In genomic region chr6:2028457-2029038, GRCh38 we compare ENCODE assay signal across 1 cellular context.
A peak's percentile ranks its signal among the peaks of the same experiment; 100 is the strongest.
TF ChIP-seq lines count a peak whose summit lies in the region.

No MANE protein-coding gene starts in this region.

TF ChIP-seq in HEK293, 187 proteins besides CTCF, POLR2A, EP300 and RAD21 (continued from another document):
- peak; percentile 22 for TF ChIP-seq ZNF341 (tag by site-specific recombination; IDR thresholded peaks at IDR 0.05; ENCODE audit: low read depth)
- peak; percentile 98 for TF ChIP-seq ZNF18 (tag by site-specific recombination; IDR thresholded peaks at IDR 0.05)
- no peak for TF ChIP-seq ZFP3 (tag by site-specific recombination; IDR thresholded peaks at IDR 0.05; ENCODE audit: low read depth)
- peak; percentile 89 for TF ChIP-seq ZBTB1 (tag by site-specific recombination; IDR thresholded peaks at IDR 0.05)
- TF ChIP-seq ZNF324 (tag by site-specific recombination; IDR thresholded peaks at IDR 0.05): peak; percentile 89
- peak; percentile 82 for TF ChIP-seq SCRT2 (tag by site-specific recombination; IDR thresholded peaks at IDR 0.05)
- TF ChIP-seq, protein P1, sequence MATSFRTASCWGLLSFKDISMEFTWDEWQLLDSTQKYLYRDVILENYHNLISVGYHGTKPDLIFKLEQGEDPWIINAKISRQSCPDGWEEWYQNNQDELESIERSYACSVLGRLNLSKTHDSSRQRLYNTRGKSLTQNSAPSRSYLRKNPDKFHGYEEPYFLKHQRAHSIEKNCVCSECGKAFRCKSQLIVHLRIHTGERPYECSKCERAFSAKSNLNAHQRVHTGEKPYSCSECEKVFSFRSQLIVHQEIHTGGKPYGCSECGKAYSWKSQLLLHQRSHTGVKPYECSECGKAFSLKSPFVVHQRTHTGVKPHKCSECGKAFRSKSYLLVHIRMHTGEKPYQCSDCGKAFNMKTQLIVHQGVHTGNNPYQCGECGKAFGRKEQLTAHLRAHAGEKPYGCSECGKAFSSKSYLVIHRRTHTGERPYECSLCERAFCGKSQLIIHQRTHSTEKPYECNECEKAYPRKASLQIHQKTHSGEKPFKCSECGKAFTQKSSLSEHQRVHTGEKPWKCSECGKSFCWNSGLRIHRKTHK (tag by site-specific recombination; IDR thresholded peaks at IDR 0.05): no peak
- no peak for TF ChIP-seq HIC1 (tag by site-specific recombination; IDR thresholded peaks at IDR 0.05)
- TF ChIP-seq ZNF433 (tag by site-specific recombination; IDR thresholded peaks at IDR 0.05; ENCODE audit: low read depth): no peak
- TF ChIP-seq SP7 (tag by site-specific recombination; IDR thresholded peaks at IDR 0.05): peak; percentile 100
- TF ChIP-seq ZNF645 (tag by site-specific recombination; IDR thresholded peaks at IDR 0.05): peak; percentile 97
- TF ChIP-seq ZNF571 (tag by site-specific recombination; IDR thresholded peaks at IDR 0.05): no peak
- peak; percentile 85 for TF ChIP-seq ZNF610 (tag by site-specific recombination; IDR thresholded peaks at IDR 0.05; ENCODE audit: borderline replicate concordance)
- no peak for TF ChIP-seq ZNF350 (tag by site-specific recombination; IDR thresholded peaks at IDR 0.05)
- peak; percentile 94 for TF ChIP-seq ZBTB17 (tag by site-specific recombination; IDR thresholded peaks at IDR 0.05)
- TF ChIP-seq, protein P2, sequence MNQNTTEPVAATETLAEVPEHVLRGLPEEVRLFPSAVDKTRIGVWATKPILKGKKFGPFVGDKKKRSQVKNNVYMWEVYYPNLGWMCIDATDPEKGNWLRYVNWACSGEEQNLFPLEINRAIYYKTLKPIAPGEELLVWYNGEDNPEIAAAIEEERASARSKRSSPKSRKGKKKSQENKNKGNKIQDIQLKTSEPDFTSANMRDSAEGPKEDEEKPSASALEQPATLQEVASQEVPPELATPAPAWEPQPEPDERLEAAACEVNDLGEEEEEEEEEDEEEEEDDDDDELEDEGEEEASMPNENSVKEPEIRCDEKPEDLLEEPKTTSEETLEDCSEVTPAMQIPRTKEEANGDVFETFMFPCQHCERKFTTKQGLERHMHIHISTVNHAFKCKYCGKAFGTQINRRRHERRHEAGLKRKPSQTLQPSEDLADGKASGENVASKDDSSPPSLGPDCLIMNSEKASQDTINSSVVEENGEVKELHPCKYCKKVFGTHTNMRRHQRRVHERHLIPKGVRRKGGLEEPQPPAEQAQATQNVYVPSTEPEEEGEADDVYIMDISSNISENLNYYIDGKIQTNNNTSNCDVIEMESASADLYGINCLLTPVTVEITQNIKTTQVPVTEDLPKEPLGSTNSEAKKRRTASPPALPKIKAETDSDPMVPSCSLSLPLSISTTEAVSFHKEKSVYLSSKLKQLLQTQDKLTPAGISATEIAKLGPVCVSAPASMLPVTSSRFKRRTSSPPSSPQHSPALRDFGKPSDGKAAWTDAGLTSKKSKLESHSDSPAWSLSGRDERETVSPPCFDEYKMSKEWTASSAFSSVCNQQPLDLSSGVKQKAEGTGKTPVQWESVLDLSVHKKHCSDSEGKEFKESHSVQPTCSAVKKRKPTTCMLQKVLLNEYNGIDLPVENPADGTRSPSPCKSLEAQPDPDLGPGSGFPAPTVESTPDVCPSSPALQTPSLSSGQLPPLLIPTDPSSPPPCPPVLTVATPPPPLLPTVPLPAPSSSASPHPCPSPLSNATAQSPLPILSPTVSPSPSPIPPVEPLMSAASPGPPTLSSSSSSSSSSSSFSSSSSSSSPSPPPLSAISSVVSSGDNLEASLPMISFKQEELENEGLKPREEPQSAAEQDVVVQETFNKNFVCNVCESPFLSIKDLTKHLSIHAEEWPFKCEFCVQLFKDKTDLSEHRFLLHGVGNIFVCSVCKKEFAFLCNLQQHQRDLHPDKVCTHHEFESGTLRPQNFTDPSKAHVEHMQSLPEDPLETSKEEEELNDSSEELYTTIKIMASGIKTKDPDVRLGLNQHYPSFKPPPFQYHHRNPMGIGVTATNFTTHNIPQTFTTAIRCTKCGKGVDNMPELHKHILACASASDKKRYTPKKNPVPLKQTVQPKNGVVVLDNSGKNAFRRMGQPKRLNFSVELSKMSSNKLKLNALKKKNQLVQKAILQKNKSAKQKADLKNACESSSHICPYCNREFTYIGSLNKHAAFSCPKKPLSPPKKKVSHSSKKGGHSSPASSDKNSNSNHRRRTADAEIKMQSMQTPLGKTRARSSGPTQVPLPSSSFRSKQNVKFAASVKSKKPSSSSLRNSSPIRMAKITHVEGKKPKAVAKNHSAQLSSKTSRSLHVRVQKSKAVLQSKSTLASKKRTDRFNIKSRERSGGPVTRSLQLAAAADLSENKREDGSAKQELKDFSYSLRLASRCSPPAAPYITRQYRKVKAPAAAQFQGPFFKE (tag by site-specific recombination; IDR thresholded peaks at IDR 0.05; ENCODE audit: borderline replicate concordance): no peak
- peak; percentile 95 for TF ChIP-seq HOXD13 (CRISPR knock-in tag; IDR thresholded peaks at IDR 0.05; ENCODE audit: borderline replicate concordance)
- TF ChIP-seq ZSCAN5A (tag by site-specific recombination; IDR thresholded peaks at IDR 0.05): no peak
- no peak for TF ChIP-seq ZNF510 (tag by site-specific recombination; IDR thresholded peaks at IDR 0.05; ENCODE audit: insufficient replicate concordance)
- TF ChIP-seq, protein P3, sequence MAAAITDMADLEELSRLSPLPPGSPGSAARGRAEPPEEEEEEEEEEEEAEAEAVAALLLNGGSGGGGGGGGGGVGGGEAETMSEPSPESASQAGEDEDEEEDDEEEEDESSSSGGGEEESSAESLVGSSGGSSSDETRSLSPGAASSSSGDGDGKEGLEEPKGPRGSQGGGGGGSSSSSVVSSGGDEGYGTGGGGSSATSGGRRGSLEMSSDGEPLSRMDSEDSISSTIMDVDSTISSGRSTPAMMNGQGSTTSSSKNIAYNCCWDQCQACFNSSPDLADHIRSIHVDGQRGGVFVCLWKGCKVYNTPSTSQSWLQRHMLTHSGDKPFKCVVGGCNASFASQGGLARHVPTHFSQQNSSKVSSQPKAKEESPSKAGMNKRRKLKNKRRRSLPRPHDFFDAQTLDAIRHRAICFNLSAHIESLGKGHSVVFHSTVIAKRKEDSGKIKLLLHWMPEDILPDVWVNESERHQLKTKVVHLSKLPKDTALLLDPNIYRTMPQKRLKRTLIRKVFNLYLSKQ (tag by site-specific recombination; IDR thresholded peaks at IDR 0.05; ENCODE audit: borderline replicate concordance): peak; percentile 91
- TF ChIP-seq BCL11B (tag by site-specific recombination; IDR thresholded peaks at IDR 0.05; ENCODE audit: low read depth): peak; percentile 98
TF ChIP-seq in HEK293: peak in this region for 97.
